8 cellular contexts compared by ENCODE assay signal in the genomic region with DNA sequence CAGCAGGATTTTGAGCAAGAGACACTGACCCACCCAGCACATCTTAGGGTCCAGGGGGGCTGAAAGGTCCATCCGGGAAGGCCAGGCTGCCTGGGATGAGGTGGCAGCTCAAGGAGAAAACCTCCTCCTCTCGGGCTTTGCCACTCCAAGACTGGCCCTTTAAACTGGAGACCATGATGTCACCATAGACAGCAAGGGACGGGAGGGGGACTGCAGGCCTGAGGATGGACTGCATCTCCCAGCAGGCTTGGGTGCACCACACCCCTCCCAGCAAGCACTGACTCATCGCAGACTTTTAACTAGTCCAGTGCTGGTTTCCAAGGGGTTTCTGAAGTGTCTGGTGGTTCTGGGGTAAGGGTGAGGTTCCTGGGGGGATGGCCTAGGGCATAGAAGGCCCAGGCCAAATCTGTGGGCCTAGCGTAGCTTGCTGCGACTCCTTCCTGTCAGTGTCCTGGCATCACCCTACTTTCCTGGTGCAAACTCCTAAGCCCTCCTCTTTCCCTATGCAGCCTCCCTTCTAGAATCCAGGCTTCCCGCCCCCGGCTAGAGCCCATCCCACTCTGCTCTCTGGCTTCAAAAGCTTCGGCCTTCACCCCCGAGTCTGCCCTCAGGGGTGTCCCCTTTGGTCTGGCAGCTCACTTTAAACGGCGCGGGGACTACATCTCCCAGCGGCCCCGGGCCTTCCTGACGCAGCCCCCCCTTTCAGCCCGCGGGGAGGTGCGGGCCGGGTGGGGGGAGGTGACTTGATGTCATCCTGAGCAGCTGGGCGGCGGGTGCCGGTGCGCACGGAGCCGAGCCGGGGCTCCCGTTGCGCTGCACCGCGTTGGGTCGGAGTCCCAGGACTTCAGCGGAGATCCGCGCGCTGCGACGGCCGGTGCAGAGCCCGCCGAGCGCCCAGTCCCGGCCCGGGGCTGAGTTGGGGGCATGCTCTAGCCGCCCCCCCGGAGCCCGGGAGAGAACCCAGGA. TPM values are rescaled to one million over a fixed set of nuclear protein-coding genes. Genes with fewer than 3 reads are reported as not detected.
DNase-seq lines count a peak whose midpoint lies in the region; ATAC-seq and TF ChIP-seq lines count a peak whose summit lies in the region.

A gene (plus strand): TSS at position 746 of the 966 bp plus-strand sequence. CDS start 1,046 bp downstream, outside the sequence.

- peak within 1 kb of the TSS; percentile 98 for H3K27ac Mint-ChIP-seq in progenitor cell of endocrine pancreas

- H3K9me3 Mint-ChIP-seq in progenitor cell of endocrine pancreas (ENCODE audit: low read depth): no peaks in the 10 kb centered on the region

- peak; percentile 68 for ATAC-seq in HG02970 (IDR thresholded peaks at IDR 0.05; ENCODE audit: low FRiP score, unreplicated experiment)
- peak; percentile 96 for ATAC-seq in left ventricle myocardium superior

- peak within 1 kb of the TSS; percentile 87 for H3K4me3 Mint-ChIP-seq in progenitor cell of endocrine pancreas (ENCODE audit: low read depth)

- peaks cover 6% of the 10 kb centered on the region for H3K4me1 Mint-ChIP-seq in progenitor cell of endocrine pancreas (ENCODE audit: low read depth)

- DNase-seq in NCI-H187 treated with DMSO at 0.1 percent for 48 hours (lab: John Stamatoyannopoulos, UW) (peak; percentile 50), T-helper 2 cell (peak; percentile 82 to 96 (median 86)), left ventricle myocardium superior (peak; percentile 96), progenitor cell of endocrine pancreas (ENCODE audit: low spot score, unreplicated experiment) (peak; percentile 68), ureter (ENCODE audit: low spot score) (peak; percentile 92)

- H3K27me3 Mint-ChIP-seq in progenitor cell of endocrine pancreas: peaks cover 3% of the 10 kb centered on the region

- intact Hi-C loops in left ventricle myocardium superior (cut with micrococcal nuclease): no loop called here

- H3K27ac ChIP-seq in angular gyrus (ENCODE audit: low read depth, low read length): peak within 1 kb of the TSS; percentile 98

- H3K36me3 Mint-ChIP-seq in progenitor cell of endocrine pancreas (ENCODE audit: insufficient read depth): peaks cover 2% of the 10 kb centered on the region

- no peak for TF ChIP-seq CTCF in progenitor cell of endocrine pancreas (IDR thresholded peaks at IDR 0.05; ENCODE audit: unreplicated experiment)

- peak; percentile 38 for TF ChIP-seq POLR2A in GM15510 (IDR thresholded peaks at IDR 0.05; ENCODE audit: borderline replicate concordance, extremely low read depth, insufficient read length)

RNA-seq across cellular contexts. Expression of the gene that starts here (rescaled TPM):
- 18.4 TPM for total RNA-seq in left ventricle myocardium superior
- 14.1 and 15.9 TPM in 2 replicates for total RNA-seq in progenitor cell of endocrine pancreas
- total RNA-seq in ureter: 18.9 TPM

Comparison
In these comparisons a context has a peak if more than half of its experiments do, and no peak if none do; other contexts are left out.
1. Peak in every context shown above with its lines: DNase-seq, ATAC-seq and H3K27ac ChIP-seq.